ENCODE assay signal across 10 cellular contexts in genomic region chrX:124211312-124211942, GRCh38.
DNase-seq lines count a peak whose midpoint lies in the region; ATAC-seq and TF ChIP-seq lines count a peak whose summit lies in the region.
"Had no signal": no experiment of that assay in that cellular context is flagged by ENCODE, and none has a peak within 500 bp of the region (broad histone marks: within the 10 kb centered on the region; RNA-seq: fewer than 3 reads in every experiment).

No MANE protein-coding gene starts in this region.

- no peak overlapping the region for H3K27ac Mint-ChIP-seq in CD4-positive, CD25-positive, alpha-beta regulatory T cell
- H3K27ac Mint-ChIP-seq: activated B cell treated with CpG ODN at 0.5 μM for 24 hours had no signal

- H3K36me3 Mint-ChIP-seq in CD4-positive, CD25-positive, alpha-beta regulatory T cell, result no peaks in the 10 kb centered on the region

- no peaks in the 10 kb centered on the region for H3K9me3 ChIP-seq in CD4-positive, CD25-positive, alpha-beta regulatory T cell (ENCODE audit: control insufficient read depth in 2 of 2, low read length in 2 of 2)
- H3K9me3 ChIP-seq in suprapubic skin (no peaks in the 10 kb centered on the region), uterus (no peaks in the 10 kb centered on the region)

- no peak overlapping the region for H3K4me3 ChIP-seq in CD4-positive, CD25-positive, alpha-beta regulatory T cell (ENCODE audit: low read depth, low read length)
- H3K4me3 ChIP-seq in suprapubic skin, result no peak overlapping the region
- H3K4me3 ChIP-seq in uterus, result no peak overlapping the region
- H3K4me3 ChIP-seq: skin epidermis had no signal

- no peaks in the 10 kb centered on the region for H3K9me3 Mint-ChIP-seq in CD4-positive, CD25-positive, alpha-beta regulatory T cell
- H3K9me3 Mint-ChIP-seq: activated B cell treated with CpG ODN at 0.5 μM for 24 hours had no signal

- ATAC-seq in CD4-positive, CD25-positive, alpha-beta regulatory T cell (ENCODE audit: low read depth in 2 of 2), result peak; percentile 72 to 73
- peak; percentile 79 for ATAC-seq in GM18511 (IDR thresholded peaks at IDR 0.05; ENCODE audit: unreplicated experiment)
- peak; percentile 84 for ATAC-seq in HG02938 (IDR thresholded peaks at IDR 0.05; ENCODE audit: unreplicated experiment)

- TF ChIP-seq CTCF in VCaP (conservative IDR thresholded peaks at IDR 0.05) (peak; percentile 53), suprapubic skin (IDR thresholded peaks at IDR 0.05) (peak in 1 of 2 donors; percentile 28), uterus (IDR thresholded peaks at IDR 0.05) (peak in 1 of 4 experiments; percentile 16)

- no peak for TF ChIP-seq POLR2A in suprapubic skin (IDR thresholded peaks at IDR 0.05)
- no peak for TF ChIP-seq POLR2A in uterus (IDR thresholded peaks at IDR 0.05)

- H3K36me3 ChIP-seq in CD4-positive, CD25-positive, alpha-beta regulatory T cell (ENCODE audit: control insufficient read depth, insufficient read depth, low read length), result no peaks in the 10 kb centered on the region
- no peaks in the 10 kb centered on the region for H3K36me3 ChIP-seq in suprapubic skin
- no peaks in the 10 kb centered on the region for H3K36me3 ChIP-seq in uterus

- peaks cover 9% of the 10 kb centered on the region for H3K4me1 ChIP-seq in CD4-positive, CD25-positive, alpha-beta regulatory T cell (ENCODE audit: control insufficient read depth, insufficient read depth, low read length, poor library complexity, severe bottlenecking)
- H3K4me1 ChIP-seq in suprapubic skin (no peaks in the 10 kb centered on the region), uterus (no peaks in the 10 kb centered on the region)

- no peak overlapping the region for H3K4me3 Mint-ChIP-seq in CD4-positive, CD25-positive, alpha-beta regulatory T cell
- H3K4me3 Mint-ChIP-seq: activated B cell treated with CpG ODN at 0.5 μM for 24 hours had no signal

- WGBS in suprapubic skin, result 56% methylated on average over 3 of the region's 3 CpGs

- intact Hi-C loops in uterus (cut with DNase I; ENCODE audit: low total_unique reads), result no loop called here

- no peaks in the 10 kb centered on the region for H3K27me3 ChIP-seq in CD4-positive, CD25-positive, alpha-beta regulatory T cell (ENCODE audit: control insufficient read depth, insufficient read depth, low read length)
- no peaks in the 10 kb centered on the region for H3K27me3 ChIP-seq in suprapubic skin
- H3K27me3 ChIP-seq in uterus, result no peaks in the 10 kb centered on the region

- H3K4me1 Mint-ChIP-seq in CD4-positive, CD25-positive, alpha-beta regulatory T cell, result peaks cover 0 to 30% (median 13%) of the 10 kb centered on the region in 4 donors

- TF ChIP-seq EP300 in suprapubic skin (IDR thresholded peaks at IDR 0.05), result no peak

- DNase-seq in CD4-positive, CD25-positive, alpha-beta regulatory T cell, result peak in 2 of 3 donors; percentile 54 to 71
- peak; percentile 57 to 60 for DNase-seq in NCI-H2081 (lab: John Stamatoyannopoulos, UW)
- peak; percentile 30 for DNase-seq in iPS-NIHi11 (ENCODE audit: low spot score)
- DNase-seq in suprapubic skin (ENCODE audit: low spot score in 2 of 2), result no peak
- DNase-seq in uterus, result no peak
- DNase-seq: activated B cell treated with CpG ODN at 0.5 μM for 24 hours had no signal

- H3K27me3 Mint-ChIP-seq in CD4-positive, CD25-positive, alpha-beta regulatory T cell, result peaks cover 13% of the 10 kb centered on the region

- no peak overlapping the region for H3K27ac ChIP-seq in CD4-positive, CD25-positive, alpha-beta regulatory T cell (ENCODE audit: insufficient read depth, low read length, poor library complexity, severe bottlenecking)
- H3K27ac ChIP-seq in VCaP (peak overlapping the region; percentile 38; the same call in 1 of the 2 replicates), suprapubic skin (no peak overlapping the region), uterus (no peak overlapping the region)
- H3K27ac ChIP-seq: skin epidermis had no signal

Comparison
In these comparisons a context has a peak if more than half of its experiments do, and no peak if none do; other contexts are left out.
1. DNase-seq: peak in CD4-positive, CD25-positive, alpha-beta regulatory T cell (2 of 3), NCI-H2081 (2 of 2) and iPS-NIHi11 (single experiment); none in suprapubic skin (0 of 2) and uterus (0 of 2).
2. Peak in every context shown above with its lines, with median percentiles within 50 percentile points of each other: ATAC-seq.